Comparison of ENCODE assay signal across 8 cellular contexts in genomic region chr2:11248-11941, GRCh38. TPM values are rescaled to one million over a fixed set of nuclear protein-coding genes. Genes with fewer than 3 reads are reported as not detected.
A peak's percentile ranks its signal among the peaks of the same experiment; 100 is the strongest.
DNase-seq lines count a peak whose midpoint lies in the region; TF ChIP-seq lines count a peak whose summit lies in the region.

No MANE protein-coding gene starts in this region.

- H3K4me3 ChIP-seq in fibroblast of pulmonary artery (replicated peaks; ENCODE audit: low read depth, low read length) = no peak overlapping the region

- no peak overlapping the region for H3K27ac Mint-ChIP-seq in activated T-cell treated with anti-CD3 and anti-CD28 coated beads, Interleukin-2, amount 50 U/mL, for 24 hours

- no peak overlapping the region for H3K4me3 Mint-ChIP-seq in activated T-cell treated with anti-CD3 and anti-CD28 coated beads, Interleukin-2, amount 50 U/mL, for 24 hours

- no peaks in the 10 kb centered on the region for H3K9me3 Mint-ChIP-seq in activated T-cell treated with anti-CD3 and anti-CD28 coated beads, Interleukin-2, amount 50 U/mL, for 24 hours

- no peaks in the 10 kb centered on the region for H3K36me3 Mint-ChIP-seq in activated T-cell treated with anti-CD3 and anti-CD28 coated beads, Interleukin-2, amount 50 U/mL, for 24 hours (ENCODE audit: low read depth)

- peaks cover 18% of the 10 kb centered on the region for H3K27me3 Mint-ChIP-seq in activated T-cell treated with anti-CD3 and anti-CD28 coated beads, Interleukin-2, amount 50 U/mL, for 24 hours

- intact Hi-C loops in posterior vena cava (cut with DNase I) = no loop called here

- H3K4me1 Mint-ChIP-seq in activated T-cell treated with anti-CD3 and anti-CD28 coated beads, Interleukin-2, amount 50 U/mL, for 24 hours (ENCODE audit: low read depth) = peaks cover 2% of the 10 kb centered on the region

- DNase-seq in DMS 273 (lab: John Stamatoyannopoulos, UW; ENCODE audit: unreplicated experiment) (peak; percentile 88), NCI-H226 (peak; percentile 67), fibroblast of pulmonary artery (ENCODE audit: low read depth) (peak; percentile 29), posterior vena cava (ENCODE audit: low spot score) (peak; percentile 87), COLO829 (ENCODE audit: low spot score) (no peak), cerebellum (ENCODE audit: low spot score) (no peak), NCI-H774 (lab: John Stamatoyannopoulos, UW) (no peak)
- peak; percentile 77 for DNase-seq in activated T-cell treated with anti-CD3 and anti-CD28 coated beads, Interleukin-2, amount 50 U/mL, for 24 hours

- TF ChIP-seq CTCF in fibroblast of pulmonary artery (IDR thresholded peaks at IDR 0.05; ENCODE audit: low read length, missing control alignments) = peak; percentile 41

RNA-seq across cellular contexts. Expression of gene FAM110C, which starts 34.9 kb away (rescaled TPM):
- total RNA-seq in posterior vena cava (1 to 10 TPM; 1.3 to 2.5 TPM), cerebellum (2.9 TPM)

Comparison
In these comparisons a context has a peak if more than half of its experiments do, and no peak if none do; other contexts are left out.
1. DNase-seq: peak in DMS 273 (single experiment), NCI-H226 (single experiment), activated T-cell treated with anti-CD3 and anti-CD28 coated beads, Interleukin-2, amount 50 U/mL, for 24 hours (single experiment), fibroblast of pulmonary artery (single experiment) and posterior vena cava (single experiment); none in COLO829 (single experiment), cerebellum (single experiment) and NCI-H774 (single experiment).